8 cellular contexts compared by ENCODE assay signal in the genomic region with DNA sequence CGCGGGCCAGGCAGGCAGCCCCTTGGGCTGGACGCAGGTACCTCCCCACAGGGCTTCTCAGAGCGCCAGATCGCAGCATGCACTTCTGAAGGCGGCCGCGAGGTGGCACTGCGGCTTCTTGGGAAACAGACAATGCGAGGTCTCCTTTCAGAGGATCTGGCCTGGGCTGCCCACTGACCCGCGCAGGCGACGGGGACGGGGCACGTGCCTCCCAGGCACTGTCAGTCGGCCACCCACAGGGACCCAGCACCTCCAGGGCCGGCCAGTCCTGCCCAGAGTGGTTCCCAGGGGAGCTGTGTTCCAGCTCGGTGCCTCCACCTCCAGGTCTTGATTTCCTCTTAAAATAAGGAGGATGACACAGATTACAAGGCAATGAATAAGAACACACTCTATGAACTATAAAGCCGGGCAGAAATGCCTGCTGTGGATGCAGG. TPM values are rescaled to one million over a fixed set of nuclear protein-coding genes. Genes with fewer than 3 reads are reported as not detected.
DNase-seq lines count a peak whose midpoint lies in the region; ATAC-seq and TF ChIP-seq lines count a peak whose summit lies in the region.

No MANE protein-coding gene starts in this region.

- H3K27me3 ChIP-seq in HUES48 (ENCODE audit: control insufficient read depth, insufficient read depth, low read length), result peaks cover 30% of the 10 kb centered on the region
- H3K27me3 ChIP-seq in OCI-LY1 (ENCODE audit: insufficient read depth, low read length), result no peaks in the 10 kb centered on the region

- H3K27ac ChIP-seq in HUES48 (ENCODE audit: low read depth, low read length) (no peak overlapping the region), OCI-LY1 (ENCODE audit: low read depth, low read length, poor library complexity, severe bottlenecking) (no peak overlapping the region)

- H3K4me3 ChIP-seq in HUES48 (ENCODE audit: low read depth, low read length) (peak overlapping the region; percentile 29; the same call in 1 of the 2 replicates), OCI-LY1 (ENCODE audit: low read depth, low read length, poor library complexity, severe bottlenecking) (peak overlapping the region; percentile 6), mucosa of descending colon (no peak overlapping the region)

- no peaks in the 10 kb centered on the region for H4K20me1 ChIP-seq in OCI-LY1 (ENCODE audit: insufficient read depth, low read length)

- no peaks in the 10 kb centered on the region for H3K9me2 ChIP-seq in OCI-LY1 (ENCODE audit: low read depth, low read length)

- H3K4me1 ChIP-seq in HUES48 (ENCODE audit: control insufficient read depth, insufficient read depth, low read length), result peaks cover 10% of the 10 kb centered on the region; the same call in 1 of the 2 replicates
- H3K4me1 ChIP-seq in OCI-LY1 (ENCODE audit: insufficient read depth, low read length, severe bottlenecking), result peaks cover 5% of the 10 kb centered on the region
- H3K4me1 ChIP-seq in mucosa of descending colon (ENCODE audit: low read depth), result no peaks in the 10 kb centered on the region

- H3F3A ChIP-seq in OCI-LY1 (ENCODE audit: insufficient read depth, low read length), result no peaks in the 10 kb centered on the region

- H2AFZ ChIP-seq in OCI-LY1 (ENCODE audit: low read length), result no peak overlapping the region

- H3K4me2 ChIP-seq in OCI-LY1 (ENCODE audit: low read length), result peak overlapping the region; percentile 8; the same call in 1 of the 2 replicates

- TF ChIP-seq CTCF in OCI-LY1 (IDR thresholded peaks at IDR 0.05; ENCODE audit: low read length), result peak; percentile 81
- peak; percentile 95 for TF ChIP-seq CTCF in mucosa of descending colon (IDR thresholded peaks at IDR 0.05)

- intact Hi-C loops in mucosa of descending colon (cut with DNase I, micrococcal nuclease), result loop anchor here (5.0 kb wide), 3 partner anchors 778 to 873 kb away; no protein-coding TSS in a partner anchor

- ATAC-seq in mucosa of descending colon (peak; percentile 91), GM18873 (IDR thresholded peaks at IDR 0.05; ENCODE audit: low FRiP score, unreplicated experiment) (no peak)

- H3K36me3 ChIP-seq in HUES48 (ENCODE audit: control insufficient read depth, insufficient read depth, low read length) (no peaks in the 10 kb centered on the region), OCI-LY1 (ENCODE audit: insufficient read depth, low read length) (no peaks in the 10 kb centered on the region), mucosa of descending colon (ENCODE audit: low read depth) (no peaks in the 10 kb centered on the region)

- no peak overlapping the region for H3K9ac ChIP-seq in HUES48 (ENCODE audit: low read depth, low read length)
- no peak overlapping the region for H3K9ac ChIP-seq in OCI-LY1 (ENCODE audit: low read length)

- H3K9me3 ChIP-seq in HUES48 (ENCODE audit: control insufficient read depth, insufficient read depth, low read length), result no peaks in the 10 kb centered on the region
- H3K9me3 ChIP-seq in OCI-LY1 (ENCODE audit: low read length), result no peaks in the 10 kb centered on the region
- no peaks in the 10 kb centered on the region for H3K9me3 ChIP-seq in mucosa of descending colon

- H3K79me2 ChIP-seq in OCI-LY1 (ENCODE audit: insufficient read depth, low read length), result no peaks in the 10 kb centered on the region

- DNase-seq in DMS114 treated with DMSO at 0.1 percent for 48 hours (lab: John Stamatoyannopoulos, UW; ENCODE audit: unreplicated experiment), result peak; percentile 51
- DNase-seq in activated CD8-positive, alpha-beta memory T cell treated with anti-CD3 and anti-CD28 coated beads, Interleukin-2, amount 50 U/mL, for 48 hours, result peak; percentile 94
- DNase-seq in epidermal melanocyte (ENCODE audit: insufficient read length, low spot score), result peak; percentile 78
- DNase-seq in mucosa of descending colon, result peak; percentile 76 to 92 (median 88)
- DNase-seq in stimulated activated CD8-positive, alpha-beta memory T cell treated with anti-CD3 and anti-CD28 coated beads, Interleukin-4, amount 100 ng/mL, for 4 hours (ENCODE audit: low read depth in 2 of 2, low spot score in 1 of 2), result peak; percentile 46 to 64

RNA-seq across cellular contexts. Expression of a gene that starts 24.4 kb away (rescaled TPM):
- 10 to 100 TPM in 1 of 3 donors, 1 to 10 TPM in 2; 4.5 to 11.4 (median 5.4) TPM for total RNA-seq in mucosa of descending colon

RNA-seq across cellular contexts. Expression of a gene that starts 24.7 kb away (rescaled TPM):
- 1 to 10 TPM; 5.9 to 9.8 (median 6.5) TPM for total RNA-seq in mucosa of descending colon
